In the genomic region with DNA sequence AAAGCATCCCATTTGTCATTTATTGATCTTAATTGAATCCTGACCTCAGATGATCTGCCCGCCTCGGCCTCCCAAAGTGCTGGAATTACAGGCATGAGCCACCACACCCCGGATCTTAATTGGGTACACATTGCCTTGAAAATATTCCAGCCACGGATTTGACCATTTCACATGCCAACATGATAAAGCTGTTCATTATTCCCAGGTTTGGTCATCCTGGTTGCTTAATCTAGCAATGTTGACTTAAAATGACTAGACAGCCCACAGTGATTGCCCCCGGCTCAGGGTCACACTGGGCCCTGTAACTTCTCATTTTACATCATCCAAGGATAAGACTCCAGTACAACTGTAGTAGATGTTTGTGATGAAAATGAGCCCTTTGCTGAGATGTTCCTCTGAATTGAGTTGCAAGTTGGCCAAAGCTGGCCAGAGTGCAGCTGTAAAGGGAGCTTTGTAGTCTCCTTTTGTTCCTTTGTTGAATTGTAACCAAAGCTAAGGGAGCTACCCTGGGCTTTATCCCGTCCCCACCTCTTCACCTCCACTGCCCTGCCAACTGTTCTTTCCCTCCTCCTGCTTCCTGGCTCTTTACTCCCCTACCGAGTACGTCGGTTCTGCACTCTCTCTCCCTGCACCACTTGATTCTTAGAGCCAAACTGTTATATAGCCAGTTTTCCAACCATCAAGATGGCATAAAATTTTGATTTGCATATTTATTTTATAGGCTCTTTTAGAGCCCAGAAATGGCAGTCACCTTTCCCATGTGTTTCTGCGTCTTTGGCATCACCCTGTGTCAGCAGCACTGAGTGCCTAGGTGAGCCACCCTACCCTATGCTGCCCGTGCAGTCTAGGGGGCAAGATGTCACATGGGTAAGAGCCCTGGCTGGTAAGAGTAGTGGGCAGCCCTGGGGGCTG, we compare ENCODE assay signal across 8 cellular contexts.
DNase-seq lines count a peak whose midpoint lies in the region; ATAC-seq and TF ChIP-seq lines count a peak whose summit lies in the region.
"Had no signal": no experiment of that assay in that cellular context is flagged by ENCODE, and none has a peak within 500 bp of the region (broad histone marks: within the 10 kb centered on the region; RNA-seq: fewer than 3 reads in every experiment).

No MANE protein-coding gene starts in this region.

- H3K4me1 ChIP-seq in GM23248 (ENCODE audit: insufficient read depth) (peaks cover 45% of the 10 kb centered on the region), RWPE2 (ENCODE audit: insufficient read depth, poor library complexity, severe bottlenecking) (peaks cover 39% of the 10 kb centered on the region), skeletal muscle tissue (ENCODE audit: control insufficient read depth in 3 of 3, insufficient read depth in 3 of 3, low read length in 3 of 3) (peaks cover 0 to 19% (median 0%) of the 10 kb centered on the region in 3 donors)

- no peaks in the 10 kb centered on the region for H4K20me1 ChIP-seq in GM23248 (ENCODE audit: insufficient read depth)

- H2AFZ ChIP-seq in GM23248 = no peak overlapping the region

- H3K9me3 ChIP-seq in GM23248 (ENCODE audit: low read depth) = no peaks in the 10 kb centered on the region
- H3K9me3 ChIP-seq in RWPE2 (ENCODE audit: severe bottlenecking) = no peaks in the 10 kb centered on the region
- no peaks in the 10 kb centered on the region for H3K9me3 ChIP-seq in skeletal muscle tissue (ENCODE audit: control insufficient read depth in 3 of 3, low read length in 3 of 3)
- H3K9me3 ChIP-seq: HAP-1 had no signal

- H3K9ac ChIP-seq in GM23248 (peak overlapping the region; percentile 78), skeletal muscle tissue (ENCODE audit: low read depth in 1 of 3, low read length in 3 of 3) (no peak overlapping the region)

- H3F3A ChIP-seq in GM23248 (ENCODE audit: insufficient read depth) = peaks cover 57% of the 10 kb centered on the region

- H3K4me2 ChIP-seq in GM23248 (ENCODE audit: unreplicated experiment) = peak overlapping the region; percentile 56

- H3K36me3 ChIP-seq in GM23248 (ENCODE audit: low read depth) (no peaks in the 10 kb centered on the region), RWPE2 (ENCODE audit: low read depth) (no peaks in the 10 kb centered on the region), skeletal muscle tissue (ENCODE audit: control insufficient read depth in 3 of 3, insufficient read depth in 3 of 3, low read length in 3 of 3) (peaks cover 0 to 4% (median 0%) of the 10 kb centered on the region in 3 donors)
- H3K36me3 ChIP-seq: HAP-1 had no signal

- H3K27ac ChIP-seq in GM23248 = peak overlapping the region; percentile 98
- H3K27ac ChIP-seq in RWPE2 (ENCODE audit: poor library complexity, severe bottlenecking) = peak overlapping the region; percentile 99
- H3K27ac ChIP-seq in skeletal muscle tissue (ENCODE audit: low read depth, low read length) = peak overlapping the region; percentile 25

- H3K27me3 ChIP-seq in GM23248 (replicated peaks; ENCODE audit: insufficient read depth) = no peaks in the 10 kb centered on the region
- H3K27me3 ChIP-seq in RWPE2 (ENCODE audit: insufficient read depth, poor library complexity, severe bottlenecking) = no peaks in the 10 kb centered on the region
- H3K27me3 ChIP-seq in skeletal muscle tissue (ENCODE audit: control insufficient read depth in 3 of 3, insufficient read depth in 3 of 3, low read length in 3 of 3) = no peaks in the 10 kb centered on the region

- ATAC-seq in RWPE2 (ENCODE audit: low read depth) (peak; percentile 94), HG02759 (IDR thresholded peaks at IDR 0.05; ENCODE audit: unreplicated experiment) (no peak)

- in situ Hi-C loops in GM23248 (cut with MboI) = no loop called here

- H3K4me3 ChIP-seq in GM23248 (no peak overlapping the region), RWPE2 (ENCODE audit: severe bottlenecking) (no peak overlapping the region), skeletal muscle tissue (ENCODE audit: low read length in 3 of 3) (no peak overlapping the region)
- H3K4me3 ChIP-seq: HAP-1 had no signal

- CTCF ChIA-PET in GM10248 (lab: Yijun Ruan, JAX) = interaction anchor here (1.3 to 1.4 kb wide), 3 partner anchors 9 to 283 kb away, joined by 3 to 5 read pairs (median 4); no protein-coding TSS in a partner anchor

- peaks cover 53% of the 10 kb centered on the region for H3K79me2 ChIP-seq in GM23248 (ENCODE audit: insufficient read depth)

- no peaks in the 10 kb centered on the region for H3K9me2 ChIP-seq in GM23248 (ENCODE audit: insufficient read depth)

- TF ChIP-seq CTCF in RWPE2 (IDR thresholded peaks at IDR 0.05; ENCODE audit: poor library complexity, severe bottlenecking) (no peak), GM10248 (IDR thresholded peaks at IDR 0.05; ENCODE audit: control extremely low read depth, extremely low read depth, low read depth, missing control alignments) (no peak)

- 11 to 14% methylated on average over 11 of the region's 11 CpGs for WGBS in GM23248 (ENCODE audit: low coverage in 1 of 2, low lambda C conversion rate in 2 of 2, missing lambda C conversion rate in 2 of 2), 2 experiments

- DNase-seq in GM23248 (peak; percentile 98), RWPE2 (ENCODE audit: low spot score) (peak; percentile 94), fibroblast of peridontal ligament (ENCODE audit: extremely low read depth) (peak; percentile 100), GM10248 (ENCODE audit: extremely low spot score) (no peak), NCI-H510A treated with DMSO at 0.1 percent for 48 hours (lab: John Stamatoyannopoulos, UW) (no peak)

- POLR2A ChIA-PET in GM10248 (lab: Yijun Ruan, JAX) = no interaction called here

Comparison
In these comparisons a context has a peak if more than half of its experiments do, and no peak if none do; other contexts are left out.
1. DNase-seq: peak in GM23248 (single experiment), RWPE2 (single experiment) and fibroblast of peridontal ligament (single experiment); none in GM10248 (single experiment) and NCI-H510A treated with DMSO at 0.1 percent for 48 hours (single experiment).
2. H3K27ac ChIP-seq: peak in every context shown above with its lines; median percentile 99 in RWPE2; 98 in GM23248; 25 in skeletal muscle tissue.